ENCODE assay signal across 22 cellular contexts in genomic region chr5:129619782-129620181, GRCh38.
DNase-seq lines count a peak whose midpoint lies in the region; ATAC-seq, FAIRE-seq and TF ChIP-seq lines count a peak whose summit lies in the region.
"Had no signal": no experiment of that assay in that cellular context is flagged by ENCODE, and none has a peak within 500 bp of the region (broad histone marks: within the 10 kb centered on the region; RNA-seq: fewer than 3 reads in every experiment).

No MANE protein-coding gene starts in this region.

- peak overlapping the region; percentile 43 for H3K4me3 ChIP-seq in MM.1S (ENCODE audit: low read length)
- no peak overlapping the region for H3K4me3 ChIP-seq in PC-9
- no peak overlapping the region for H3K4me3 ChIP-seq in left ventricle myocardium inferior
- H3K4me3 ChIP-seq: GM23248, K562 had no signal

- H2AFZ ChIP-seq in MM.1S (ENCODE audit: low read length) (peak overlapping the region; percentile 56), PC-9 (peak overlapping the region; percentile 48; the same call in 1 of the 2 replicates)
- H2AFZ ChIP-seq: GM23248 had no signal

- peaks cover 6% of the 10 kb centered on the region; the same call in 1 of the 2 replicates for H3K4me1 ChIP-seq in MM.1S (ENCODE audit: low read length)
- H3K4me1 ChIP-seq in PC-9 (replicated peaks; ENCODE audit: insufficient read depth), result no peaks in the 10 kb centered on the region
- H3K4me1 ChIP-seq in left ventricle myocardium inferior, result no peaks in the 10 kb centered on the region
- H3K4me1 ChIP-seq: Caco-2 had no signal

- peak; percentile 20 for DNase-seq in MM.1S
- no peak for DNase-seq in PC-9
- no peak for DNase-seq in frontal cortex (ENCODE audit: low spot score in 2 of 2)
- DNase-seq in left ventricle myocardium inferior, result no peak
- no peak for DNase-seq in cardiac septum (ENCODE audit: low spot score)
- no peak for DNase-seq in left cardiac atrium
- DNase-seq: AML-193; Caco-2; CD4-positive, alpha-beta T cell; DMS79 treated with DMSO at 0.1 percent for 48 hours; GF-D8; GM23248; HCEC 1CT; IMR-90 had no signal

- POLR2A ChIA-PET in PC-9 (lab: Charles Lee; ENCODE audit: unreplicated experiment), result no interaction called here

- ATAC-seq in GM18867 (IDR thresholded peaks at IDR 0.05; ENCODE audit: unreplicated experiment) (peak; percentile 56), HG02588 (IDR thresholded peaks at IDR 0.05; ENCODE audit: unreplicated experiment) (no peak), left cardiac atrium (no peak)
- ATAC-seq: K562 had no signal

- intact Hi-C loops in PC-9 (cut with micrococcal nuclease; ENCODE audit: unreplicated experiment), result no loop called here
- intact Hi-C loops in left ventricle myocardium inferior (cut with micrococcal nuclease), result no loop called here
- intact Hi-C loops in cardiac septum (cut with DNase I), result no loop called here
- intact Hi-C loops in left cardiac atrium (cut with DNase I), result no loop called here

- H3F3A ChIP-seq in MM.1S (ENCODE audit: insufficient read depth, low read length), result no peaks in the 10 kb centered on the region
- no peaks in the 10 kb centered on the region for H3F3A ChIP-seq in PC-9 (ENCODE audit: insufficient read depth, low read depth)

- no peaks in the 10 kb centered on the region for H3K79me2 ChIP-seq in MM.1S (ENCODE audit: low read length)
- H3K79me2 ChIP-seq in PC-9 (ENCODE audit: low read depth), result no peaks in the 10 kb centered on the region

- H3K9ac ChIP-seq in MM.1S (ENCODE audit: low read length), result no peak overlapping the region
- H3K9ac ChIP-seq: GM23248 had no signal

- peak; percentile 19 for FAIRE-seq in frontal cortex (lab: Jason Lieb, UNC)
- FAIRE-seq: D721Med, GM19239, H54, HTR-8/SVneo, K562 had no signal

- H3K36me3 ChIP-seq in MM.1S (replicated peaks; ENCODE audit: insufficient read depth, low read length), result no peaks in the 10 kb centered on the region
- no peaks in the 10 kb centered on the region for H3K36me3 ChIP-seq in PC-9 (ENCODE audit: low read depth)
- no peaks in the 10 kb centered on the region for H3K36me3 ChIP-seq in left ventricle myocardium inferior

- peak overlapping the region; percentile 57 for H3K4me2 ChIP-seq in MM.1S (ENCODE audit: low read depth, low read length)
- H3K4me2 ChIP-seq in PC-9, result no peak overlapping the region

- no peaks in the 10 kb centered on the region for H4K20me1 ChIP-seq in MM.1S (ENCODE audit: insufficient read depth, low read length)
- H4K20me1 ChIP-seq in PC-9 (ENCODE audit: insufficient read depth), result no peaks in the 10 kb centered on the region

- TF ChIP-seq CTCF in MM.1S (IDR thresholded peaks at IDR 0.05; ENCODE audit: low read length), result no peak
- no peak for TF ChIP-seq CTCF in PC-9 (conservative IDR thresholded peaks at IDR 0.05)
- TF ChIP-seq CTCF in left ventricle myocardium inferior (IDR thresholded peaks at IDR 0.05; ENCODE audit: borderline replicate concordance), result no peak

- H3K27ac ChIP-seq in MM.1S (ENCODE audit: low read length) (no peak overlapping the region), PC-9 (no peak overlapping the region), left ventricle myocardium inferior (replicated peaks) (no peak overlapping the region)
- H3K27ac ChIP-seq: C4-2B, GM23248 had no signal

- no peaks in the 10 kb centered on the region for H3K27me3 ChIP-seq in MM.1S (replicated peaks; ENCODE audit: insufficient read depth, low read length)
- no peaks in the 10 kb centered on the region for H3K27me3 ChIP-seq in PC-9 (ENCODE audit: insufficient read depth, low read depth)
- H3K27me3 ChIP-seq in left ventricle myocardium inferior (ENCODE audit: low read depth), result no peaks in the 10 kb centered on the region

- BruUV-seq in PC-9 (replicated peaks; lab: Mats Ljungman, UMichigan), result no TSS peak

- no peaks in the 10 kb centered on the region for H3K9me2 ChIP-seq in MM.1S (replicated peaks; ENCODE audit: insufficient read depth, low read length)
- no peaks in the 10 kb centered on the region for H3K9me2 ChIP-seq in PC-9 (ENCODE audit: insufficient read depth)

- CTCF ChIA-PET in PC-9 (lab: Charles Lee), result no interaction called here

- H3K9me3 ChIP-seq in MM.1S (replicated peaks; ENCODE audit: insufficient read depth, low read length), result no peaks in the 10 kb centered on the region
- no peaks in the 10 kb centered on the region for H3K9me3 ChIP-seq in PC-9 (ENCODE audit: insufficient read depth, low read depth)
- no peaks in the 10 kb centered on the region for H3K9me3 ChIP-seq in left ventricle myocardium inferior (replicated peaks)
- H3K9me3 ChIP-seq: Caco-2 had no signal
